In the genomic region with DNA sequence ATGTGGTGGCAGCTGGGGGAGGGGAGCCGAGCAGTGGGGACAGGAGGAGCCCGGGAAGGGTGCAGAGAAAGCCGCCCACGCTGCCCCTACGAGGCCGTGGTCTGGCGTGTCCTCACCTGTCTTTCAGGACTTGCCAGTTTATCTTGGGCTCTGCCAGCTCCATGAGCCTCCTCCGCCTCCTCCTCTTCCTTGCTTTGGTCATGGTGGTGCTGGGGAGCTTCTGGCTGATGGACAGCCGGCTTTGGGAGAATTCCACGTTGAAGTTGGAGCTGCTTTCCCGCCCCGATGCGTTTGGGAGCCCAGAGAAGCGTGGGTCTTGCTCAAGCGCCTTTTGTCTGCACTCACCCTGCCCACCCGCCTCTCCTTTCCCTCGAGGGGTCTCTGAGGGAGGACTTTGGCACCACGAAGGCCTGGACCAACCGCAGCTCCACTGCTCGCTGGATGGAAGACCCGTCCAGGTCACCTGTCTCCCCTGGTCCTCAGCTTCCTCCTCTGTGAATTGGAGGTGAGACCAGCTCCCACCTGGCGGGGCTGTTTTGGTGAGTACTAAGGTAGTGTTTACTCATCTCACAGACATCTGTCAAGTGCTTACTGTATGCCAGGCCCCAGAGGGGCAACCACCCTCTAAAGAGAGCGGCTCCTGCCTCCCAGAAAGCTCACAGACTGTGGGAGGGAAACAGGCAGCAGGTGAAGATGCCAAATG, we compare ENCODE assay signal across 15 cellular contexts. TPM values are rescaled to one million over a fixed set of nuclear protein-coding genes. Genes with fewer than 3 reads are reported as not detected.
A peak's percentile ranks its signal among the peaks of the same experiment; 100 is the strongest.
DNase-seq lines count a peak whose midpoint lies in the region; ATAC-seq and TF ChIP-seq lines count a peak whose summit lies in the region.
"Had no signal": no experiment of that assay in that cellular context is flagged by ENCODE, and none has a peak within 500 bp of the region (broad histone marks: within the 10 kb centered on the region; RNA-seq: fewer than 3 reads in every experiment).

No MANE protein-coding gene starts in this region.

- H3K27me3 Mint-ChIP-seq in activated CD8-positive, alpha-beta T cell treated with anti-CD3 and anti-CD28 coated beads for 36 hours, result peaks cover 12% of the 10 kb centered on the region
- no peaks in the 10 kb centered on the region for H3K27me3 Mint-ChIP-seq in activated CD8-positive, alpha-beta T cell treated with anti-CD3 and anti-CD28 coated beads, Interleukin-2, amount 10 ng/mL, durations not matched to agents 7 days and 5 days (ENCODE audit: low read depth)

- no peaks in the 10 kb centered on the region for H3K36me3 Mint-ChIP-seq in activated CD8-positive, alpha-beta T cell treated with anti-CD3 and anti-CD28 coated beads for 36 hours (ENCODE audit: low read depth)
- H3K36me3 Mint-ChIP-seq in activated CD8-positive, alpha-beta T cell treated with anti-CD3 and anti-CD28 coated beads, Interleukin-2, amount 10 ng/mL, durations not matched to agents 7 days and 5 days (ENCODE audit: low read depth), result no peaks in the 10 kb centered on the region

- no peak overlapping the region for H3K27ac ChIP-seq in coronary artery
- H3K27ac ChIP-seq in skin epidermis, result peak overlapping the region in 12 of 21 experiments; percentile 22 to 83 (median 58)
- H3K27ac ChIP-seq: PC-9, SK-N-MC had no signal

- CTCF ChIA-PET in activated CD8-positive, alpha-beta T cell treated with anti-CD3 and anti-CD28 coated beads for 36 hours (lab: Charles Lee), result no interaction called here
- CTCF ChIA-PET in activated CD8-positive, alpha-beta T cell treated with anti-CD3 and anti-CD28 coated beads, Interleukin-2, amount 10 ng/mL, durations not matched to agents 7 days and 5 days (lab: Charles Lee), result no interaction called here

- intact Hi-C loops in activated CD8-positive, alpha-beta T cell treated with anti-CD3 and anti-CD28 coated beads for 36 hours (cut with micrococcal nuclease), result no loop called here

- H3K4me1 Mint-ChIP-seq in activated CD8-positive, alpha-beta T cell treated with anti-CD3 and anti-CD28 coated beads for 36 hours (ENCODE audit: low read depth), result no peaks in the 10 kb centered on the region
- H3K4me1 Mint-ChIP-seq in activated CD8-positive, alpha-beta T cell treated with anti-CD3 and anti-CD28 coated beads, Interleukin-2, amount 10 ng/mL, durations not matched to agents 7 days and 5 days (ENCODE audit: low read depth), result no peaks in the 10 kb centered on the region

- H3K27ac Mint-ChIP-seq in activated CD8-positive, alpha-beta T cell treated with anti-CD3 and anti-CD28 coated beads for 36 hours, result no peak overlapping the region
- H3K27ac Mint-ChIP-seq in activated CD8-positive, alpha-beta T cell treated with anti-CD3 and anti-CD28 coated beads, Interleukin-2, amount 10 ng/mL, durations not matched to agents 7 days and 5 days, result no peak overlapping the region

- H3K9me3 Mint-ChIP-seq in activated CD8-positive, alpha-beta T cell treated with anti-CD3 and anti-CD28 coated beads for 36 hours, result no peaks in the 10 kb centered on the region
- H3K9me3 Mint-ChIP-seq in activated CD8-positive, alpha-beta T cell treated with anti-CD3 and anti-CD28 coated beads, Interleukin-2, amount 10 ng/mL, durations not matched to agents 7 days and 5 days (ENCODE audit: insufficient read depth), result no peaks in the 10 kb centered on the region

- TF ChIP-seq CTCF in activated CD8-positive, alpha-beta T cell treated with anti-CD3 and anti-CD28 coated beads for 36 hours (IDR thresholded peaks at IDR 0.05), result no peak
- no peak for TF ChIP-seq CTCF in coronary artery (IDR thresholded peaks at IDR 0.05)

- H3K4me3 ChIP-seq in coronary artery (no peak overlapping the region), skin epidermis (peak overlapping the region in 5 of 7 experiments; percentile 3 to 37 (median 9))
- H3K4me3 ChIP-seq: PC-9, SK-N-MC had no signal

- no peak overlapping the region for H3K4me3 Mint-ChIP-seq in activated CD8-positive, alpha-beta T cell treated with anti-CD3 and anti-CD28 coated beads for 36 hours
- H3K4me3 Mint-ChIP-seq in activated CD8-positive, alpha-beta T cell treated with anti-CD3 and anti-CD28 coated beads, Interleukin-2, amount 10 ng/mL, durations not matched to agents 7 days and 5 days, result no peak overlapping the region

- POLR2A ChIA-PET in activated CD8-positive, alpha-beta T cell treated with anti-CD3 and anti-CD28 coated beads for 36 hours (lab: Charles Lee), result interaction anchor here (1.0 kb wide), 1 partner anchor 20 kb away, joined by 3 read pairs; no protein-coding TSS in a partner anchor
- POLR2A ChIA-PET in activated CD8-positive, alpha-beta T cell treated with anti-CD3 and anti-CD28 coated beads, Interleukin-2, amount 10 ng/mL, durations not matched to agents 7 days and 5 days (lab: Charles Lee), result no interaction called here

- ATAC-seq in activated CD8-positive, alpha-beta T cell treated with anti-CD3 and anti-CD28 coated beads for 36 hours, result peak; percentile 20
- ATAC-seq in activated CD8-positive, alpha-beta T cell treated with anti-CD3 and anti-CD28 coated beads, Interleukin-2, amount 10 ng/mL, durations not matched to agents 7 days and 5 days, result no peak
- ATAC-seq: activated CD4-positive, CD25-positive, alpha-beta regulatory T cell treated with anti-CD3 and anti-CD28 coated beads, Interleukin-2, amount 50 U/mL, for 24 hours had no signal

- no peak for DNase-seq in activated CD8-positive, alpha-beta T cell treated with anti-CD3 and anti-CD28 coated beads for 36 hours
- no peak for DNase-seq in activated CD8-positive, alpha-beta T cell treated with anti-CD3 and anti-CD28 coated beads, Interleukin-2, amount 10 ng/mL, durations not matched to agents 7 days and 5 days
- DNase-seq in NCI-H446 treated with DMSO at 0.1 percent for 48 hours (lab: John Stamatoyannopoulos, UW) (peak; percentile 9), coronary artery (ENCODE audit: low spot score) (peak; percentile 9), OCI-M2 (lab: John Stamatoyannopoulos, UW; ENCODE audit: unreplicated experiment) (no peak), NCI-H2196 treated with DMSO at 0.1 percent for 48 hours (lab: John Stamatoyannopoulos, UW; ENCODE audit: unreplicated experiment) (no peak), NCI-H526 (lab: John Stamatoyannopoulos, UW) (no peak)
- DNase-seq: amniotic stem cell, caudate nucleus, GOT3, KG1 had no signal

RNA-seq across cellular contexts. Expression of a gene that starts 29.7 kb away (rescaled TPM):
- 10 to 100 TPM; 20.0 to 20.4 TPM for total RNA-seq in activated CD8-positive, alpha-beta T cell treated with anti-CD3 and anti-CD28 coated beads for 36 hours
- 10 to 100 TPM; 21.6 to 23.1 TPM for total RNA-seq in activated CD8-positive, alpha-beta T cell treated with anti-CD3 and anti-CD28 coated beads, Interleukin-2, amount 10 ng/mL, durations not matched to agents 7 days and 5 days

RNA-seq across cellular contexts. Expression of a gene that starts 34.6 kb away (rescaled TPM):
- total RNA-seq in activated CD8-positive, alpha-beta T cell treated with anti-CD3 and anti-CD28 coated beads for 36 hours, result under 1 TPM; 0.13 to 0.25 TPM
- not detected for total RNA-seq in activated CD8-positive, alpha-beta T cell treated with anti-CD3 and anti-CD28 coated beads, Interleukin-2, amount 10 ng/mL, durations not matched to agents 7 days and 5 days

Comparison
In these comparisons a context has a peak if more than half of its experiments do, and no peak if none do; other contexts are left out.
1. DNase-seq: peak in NCI-H446 treated with DMSO at 0.1 percent for 48 hours (single experiment) and coronary artery (single experiment); none in activated CD8-positive, alpha-beta T cell treated with anti-CD3 and anti-CD28 coated beads for 36 hours (single experiment), activated CD8-positive, alpha-beta T cell treated with anti-CD3 and anti-CD28 coated beads, Interleukin-2, amount 10 ng/mL, durations not matched to agents 7 days and 5 days (single experiment), OCI-M2 (single experiment), NCI-H2196 treated with DMSO at 0.1 percent for 48 hours (single experiment) and NCI-H526 (0 of 2).
2. H3K27ac ChIP-seq: peak in skin epidermis (12 of 21); none in coronary artery (0 of 2).